Comparison of ENCODE assay signal across 1 cellular context in the genomic region with DNA sequence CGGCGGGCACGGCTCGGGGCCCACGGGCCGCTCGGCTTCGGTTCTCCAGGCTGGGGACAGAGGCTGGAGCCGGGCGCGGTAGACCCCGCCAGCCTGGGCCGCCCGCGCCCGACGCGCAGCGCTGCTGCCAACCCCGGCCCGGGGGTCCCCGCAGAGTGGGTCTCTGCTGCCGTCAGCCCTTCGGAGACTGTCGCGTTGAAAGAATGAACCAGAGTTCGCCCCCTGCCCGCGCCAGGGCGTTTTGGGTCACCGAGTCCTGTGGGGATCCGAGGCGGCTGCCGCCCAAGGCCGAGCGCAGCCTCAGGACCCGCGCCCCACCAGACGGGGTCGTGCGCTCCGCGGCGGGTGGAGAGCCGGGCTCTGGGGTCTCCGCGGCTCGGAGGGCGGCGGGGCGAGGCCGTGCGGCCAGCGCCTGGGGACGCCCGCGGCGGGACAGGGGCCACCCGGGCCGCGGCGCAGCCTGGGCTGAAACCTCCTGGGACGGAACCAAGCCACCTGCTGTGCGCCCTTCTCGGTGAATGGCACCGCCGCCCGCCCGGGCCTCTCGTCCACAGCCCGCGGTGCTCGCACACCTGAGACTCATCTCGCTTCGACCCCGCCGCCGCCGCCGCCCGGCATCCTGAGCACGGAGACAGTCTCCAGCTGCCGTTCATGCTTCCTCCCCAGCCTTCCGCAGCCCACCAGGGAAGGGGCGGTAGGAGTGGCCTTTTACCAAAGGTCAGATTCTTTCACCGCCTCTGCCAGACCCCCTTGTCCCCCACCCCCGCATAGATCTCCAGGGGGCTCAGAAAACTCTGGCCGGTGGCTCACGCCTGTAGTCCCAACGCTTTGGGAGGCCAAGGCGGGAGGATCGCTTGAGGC.
TF ChIP-seq lines count a peak whose summit lies in the region.

No MANE protein-coding gene starts in this region.

TF ChIP-seq in HepG2, 621 proteins besides CTCF, POLR2A, EP300 and RAD21:
- TF ChIP-seq, protein P1, sequence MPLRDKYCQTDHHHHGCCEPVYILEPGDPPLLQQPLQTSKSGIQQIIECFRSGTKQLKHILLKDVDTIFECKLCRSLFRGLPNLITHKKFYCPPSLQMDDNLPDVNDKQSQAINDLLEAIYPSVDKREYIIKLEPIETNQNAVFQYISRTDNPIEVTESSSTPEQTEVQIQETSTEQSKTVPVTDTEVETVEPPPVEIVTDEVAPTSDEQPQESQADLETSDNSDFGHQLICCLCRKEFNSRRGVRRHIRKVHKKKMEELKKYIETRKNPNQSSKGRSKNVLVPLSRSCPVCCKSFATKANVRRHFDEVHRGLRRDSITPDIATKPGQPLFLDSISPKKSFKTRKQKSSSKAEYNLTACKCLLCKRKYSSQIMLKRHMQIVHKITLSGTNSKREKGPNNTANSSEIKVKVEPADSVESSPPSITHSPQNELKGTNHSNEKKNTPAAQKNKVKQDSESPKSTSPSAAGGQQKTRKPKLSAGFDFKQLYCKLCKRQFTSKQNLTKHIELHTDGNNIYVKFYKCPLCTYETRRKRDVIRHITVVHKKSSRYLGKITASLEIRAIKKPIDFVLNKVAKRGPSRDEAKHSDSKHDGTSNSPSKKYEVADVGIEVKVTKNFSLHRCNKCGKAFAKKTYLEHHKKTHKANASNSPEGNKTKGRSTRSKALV (CRISPR knock-in tag; IDR thresholded peaks at IDR 0.05) = peak; percentile 39; the same call in 1 of the 2 replicates
- TF ChIP-seq ZFP62 (CRISPR knock-in tag; IDR thresholded peaks at IDR 0.05) (no peak), EZH2 (conservative IDR thresholded peaks at IDR 0.05; ENCODE audit: low read depth, low read length) (peak; percentile 59; the same call in 1 of the 2 replicates), KDM2A (CRISPR knock-in tag; IDR thresholded peaks at IDR 0.05; ENCODE audit: borderline replicate concordance, low read depth) (0 out of 2 replicates have a peak, but pooled peaks have one; percentile 10), ZNF75D (CRISPR knock-in tag; IDR thresholded peaks at IDR 0.05; ENCODE audit: borderline replicate concordance) (no peak)
